In the genomic region with DNA sequence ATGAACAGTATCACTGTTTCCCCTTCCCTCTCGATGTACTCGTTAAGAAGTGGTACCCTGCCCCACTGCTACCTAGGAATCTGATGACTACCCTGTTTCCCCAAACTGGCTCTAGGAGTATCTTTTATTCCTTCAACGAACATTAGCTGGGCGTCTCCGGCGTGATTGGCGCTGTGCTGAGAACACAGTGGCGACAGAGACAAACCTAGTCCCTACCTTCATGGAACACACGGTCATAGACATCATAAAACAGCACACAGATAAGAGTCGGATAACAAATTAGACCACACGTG, we compare ENCODE assay signal across 8 cellular contexts. TPM values are rescaled to one million over a fixed set of nuclear protein-coding genes. Genes with fewer than 3 reads are reported as not detected.
A peak's percentile ranks its signal among the peaks of the same experiment; 100 is the strongest.
DNase-seq lines count a peak whose midpoint lies in the region; ATAC-seq and TF ChIP-seq lines count a peak whose summit lies in the region.

No MANE protein-coding gene starts in this region.

- DNase-seq in A673 (ENCODE audit: low spot score) (no peak), choroid plexus epithelial cell (ENCODE audit: low read depth) (no peak), mucosa of descending colon (peak in 2 of 3 donors; percentile 64 to 72), hepatic stellate cell (ENCODE audit: low spot score) (no peak), GM10248 (ENCODE audit: extremely low spot score) (no peak), GDM1 (lab: John Stamatoyannopoulos, UW) (no peak)

- intact Hi-C loops in A673 (cut with micrococcal nuclease; ENCODE audit: unreplicated experiment), result no loop called here
- intact Hi-C loops in mucosa of descending colon (cut with DNase I, micrococcal nuclease), result no loop called here

- peak overlapping the region; percentile 91 for H3K27ac ChIP-seq in A673 (ENCODE audit: low read depth, low read length, poor library complexity, severe bottlenecking)
- peak overlapping the region; percentile 86 for H3K27ac ChIP-seq in HUES64 (ENCODE audit: low read depth, low read length)

- POLR2A ChIA-PET in A673 (lab: Charles Lee; ENCODE audit: low non-redundant PET) (interaction anchor here (0.6 kb wide), 1 partner anchor 779 kb away, joined by 5 read pairs; no protein-coding TSS in a partner anchor), GM10248 (lab: Yijun Ruan, JAX) (no interaction called here)

- 3% methylated on average over 11 of the region's 11 CpGs for WGBS in HUES64

- peaks cover 40% of the 10 kb centered on the region for H3K27me3 ChIP-seq in A673 (replicated peaks; ENCODE audit: insufficient read depth, low read depth, low read length, poor library complexity)
- peaks cover 3% of the 10 kb centered on the region; the same call in 1 of the 2 replicates for H3K27me3 ChIP-seq in HUES64 (ENCODE audit: insufficient read depth, low read length)

- BruUV-seq in A673 (replicated peaks; lab: Mats Ljungman, UMichigan), result no TSS peak

- TF ChIP-seq CTCF in A673 (conservative IDR thresholded peaks at IDR 0.05; ENCODE audit: low read depth, low read length) (no peak), choroid plexus epithelial cell (conservative IDR thresholded peaks at IDR 0.05; ENCODE audit: low read depth, low read length) (no peak), mucosa of descending colon (IDR thresholded peaks at IDR 0.05) (no peak), GM10248 (IDR thresholded peaks at IDR 0.05; ENCODE audit: control extremely low read depth, extremely low read depth, low read depth, missing control alignments) (no peak)

- H3K9ac ChIP-seq in HUES64 (ENCODE audit: low read depth, low read length), result peak overlapping the region; percentile 86

- H3K4me1 ChIP-seq in A673 (ENCODE audit: insufficient read depth, low read length, poor library complexity, severe bottlenecking), result peaks cover 6% of the 10 kb centered on the region
- H3K4me1 ChIP-seq in HUES64 (ENCODE audit: insufficient read depth, low read length), result peaks cover 14% of the 10 kb centered on the region; the same call in 1 of the 2 replicates
- H3K4me1 ChIP-seq in mucosa of descending colon (ENCODE audit: low read depth), result peaks cover 23% of the 10 kb centered on the region

- H3K4me3 ChIP-seq in A673 (ENCODE audit: low read depth, low read length, poor library complexity, severe bottlenecking) (peak overlapping the region; percentile 67), HUES64 (ENCODE audit: low read length) (peak overlapping the region; percentile 67), choroid plexus epithelial cell (ENCODE audit: low read depth, low read length) (peak overlapping the region; percentile 99), mucosa of descending colon (peak overlapping the region; percentile 81)

- ATAC-seq in mucosa of descending colon, result peak; percentile 45
- no peak for ATAC-seq in HG03108 (IDR thresholded peaks at IDR 0.05; ENCODE audit: unreplicated experiment)

- CTCF ChIA-PET in A673 (lab: Charles Lee) (interaction anchor here (1.9 kb wide), 1 partner anchor 45 kb away, joined by 7 read pairs; no protein-coding TSS in a partner anchor), GM10248 (lab: Yijun Ruan, JAX) (interaction anchor here (1.7 to 4.6 kb wide), 3 partner anchors 8 to 45 kb away, joined by 8 to 152 read pairs (median 16); partner anchors contain the start of gene IRF2BP1)

- H3K36me3 ChIP-seq in A673 (ENCODE audit: insufficient read depth, low read length, poor library complexity, severe bottlenecking) (peaks cover 14% of the 10 kb centered on the region), HUES64 (ENCODE audit: insufficient read depth, low read length) (peaks cover 28% of the 10 kb centered on the region), mucosa of descending colon (ENCODE audit: low read depth) (no peaks in the 10 kb centered on the region)

- H3K9me3 ChIP-seq in A673 (ENCODE audit: low read depth, low read length, poor library complexity, severe bottlenecking) (no peaks in the 10 kb centered on the region), HUES64 (ENCODE audit: insufficient read depth, low read depth, low read length) (no peaks in the 10 kb centered on the region), mucosa of descending colon (no peaks in the 10 kb centered on the region)

RNA-seq across cellular contexts. Expression of gene SYMPK, which starts 0.7 kb away (rescaled TPM):
- total RNA-seq in A673 (2021) (85.5 and 92.4 TPM in 2 replicates), mucosa of descending colon (10 to 100 TPM; 61.1 to 67.4 (median 65.9) TPM)
- 50.7 TPM for polyA plus RNA-seq in HUES64 (2013, experiment 1 of 2)
- polyA plus RNA-seq in HUES64 (2013, experiment 2 of 2), result 49.3 TPM

RNA-seq across cellular contexts. Expression of gene FOXA3, which starts 1.9 kb away (rescaled TPM):
- total RNA-seq in A673 (2021) (not detected in 2 replicates), mucosa of descending colon (10 to 100 TPM; 14.1 to 33.7 (median 32.9) TPM)
- polyA plus RNA-seq in HUES64 (2013, experiment 1 of 2), result 10.9 TPM
- 11.9 TPM for polyA plus RNA-seq in HUES64 (2013, experiment 2 of 2)

RNA-seq across cellular contexts. Expression of gene IRF2BP1, which starts 23.7 kb away (rescaled TPM):
- total RNA-seq in A673 (2021), result 29.7 and 34.5 TPM in 2 replicates
- polyA plus RNA-seq in HUES64 (2013, experiment 1 of 2), result 13.8 TPM
- 15.4 TPM for polyA plus RNA-seq in HUES64 (2013, experiment 2 of 2)
- total RNA-seq in mucosa of descending colon, result 10 to 100 TPM; 19.0 to 33.7 (median 19.8) TPM

RNA-seq across cellular contexts. Expression of gene MYPOP, which starts 40.2 kb away (rescaled TPM):
- total RNA-seq in A673 (2021), result 11.4 and 13.5 TPM in 2 replicates
- polyA plus RNA-seq in HUES64 (2013, experiment 1 of 2), result 6.8 TPM
- polyA plus RNA-seq in HUES64 (2013, experiment 2 of 2), result 6.0 TPM
- total RNA-seq in mucosa of descending colon, result 10 to 100 TPM in 2 of 3 donors, 1 to 10 TPM in 1; 9.2 to 13.7 (median 10.2) TPM

RNA-seq across cellular contexts. Expression of gene RSPH6A, which starts 47.1 kb away (rescaled TPM):
- total RNA-seq in A673 (2021) (0.15 and 0.19 TPM in 2 replicates), mucosa of descending colon (under 1 TPM; 0.16 to 0.24 (median 0.20) TPM)
- not detected for polyA plus RNA-seq in HUES64 (2013, experiment 1 of 2)
- not detected for polyA plus RNA-seq in HUES64 (2013, experiment 2 of 2)

Comparison
In these comparisons a context has a peak if more than half of its experiments do, and no peak if none do; other contexts are left out.
1. DNase-seq: peak in mucosa of descending colon (2 of 3); none in A673 (single experiment), choroid plexus epithelial cell (single experiment), hepatic stellate cell (single experiment), GM10248 (single experiment) and GDM1 (single experiment).
2. RNA of gene FOXA3, which starts 1.9 kb away (total RNA-seq): 14.1 to 33.7 TPM in mucosa of descending colon; not detected in A673; every median in the first group is over 10 times any median in the second.
3. Peak in every context shown above with its lines, with median percentiles within 50 percentile points of each other: H3K4me3 ChIP-seq.